ENCODE assay signal across 1 cellular context in genomic region chr15:52651868-52652267, GRCh38.
TF ChIP-seq lines count a peak whose summit lies in the region.

No MANE protein-coding gene starts in this region.

TF ChIP-seq in H1, 55 proteins besides CTCF, POLR2A, EP300 and RAD21 (continued from another document):
- no peak for TF ChIP-seq TAF1 (IDR thresholded peaks at IDR 0.05; ENCODE audit: low read depth, low read length)
- no peak for TF ChIP-seq CTBP2 (IDR thresholded peaks at IDR 0.05; ENCODE audit: borderline replicate concordance, insufficient read depth, insufficient read length, low read length)
- TF ChIP-seq SP1 (IDR thresholded peaks at IDR 0.05; ENCODE audit: low read depth, low read length): 0 out of 2 replicates have a peak, but pooled peaks have one; percentile 42
- TF ChIP-seq GABPA (IDR thresholded peaks at IDR 0.05; ENCODE audit: borderline replicate concordance, insufficient read depth, low read length): no peak
- TF ChIP-seq YY1 (IDR thresholded peaks at IDR 0.05; ENCODE audit: low read depth, low read length): no peak
- TF ChIP-seq RFX5 (IDR thresholded peaks at IDR 0.05; ENCODE audit: borderline replicate concordance, low read depth, low read length): peak; percentile 86
- TF ChIP-seq BRCA1 (IDR thresholded peaks at IDR 0.05; ENCODE audit: low read depth, low read length): no peak
- TF ChIP-seq EGR1 (IDR thresholded peaks at IDR 0.05; ENCODE audit: borderline replicate concordance, low read depth, low read length): no peak
TF ChIP-seq in H1: peak in this region for 2.
